In genomic region chrX:1358793-1359476, GRCh38 we compare ENCODE assay signal across 20 cellular contexts. TPM values are rescaled to one million over a fixed set of nuclear protein-coding genes. Genes with fewer than 3 reads are reported as not detected.
"Had no signal": no experiment of that assay in that cellular context is flagged by ENCODE, and none has a peak within 500 bp of the region (broad histone marks: within the 10 kb centered on the region; RNA-seq: fewer than 3 reads in every experiment).

No MANE protein-coding gene starts in this region.

- H3K4me3 ChIP-seq: body of pancreas, colonic mucosa, neural progenitor cell, pancreas, smooth muscle cell had no signal

- H3K27ac Mint-ChIP-seq: activated CD4-positive, alpha-beta memory T cell treated with anti-CD3 and anti-CD28 coated beads for 36 hours; activated naive CD8-positive, alpha-beta T cell treated with anti-CD3 and anti-CD28 coated beads, Interleukin-2, amount 10 ng/mL, durations not matched to agents 7 days and 5 days; activated T-helper 1 cell treated with anti-CD3 and anti-CD28 coated beads, Interleukin-12 subunit alpha, Interleukin-12 subunit beta, Interleukin-2, Interleukin-4 antibody, amounts not matched to agents 30 ng/mL and 10 ng/mL and 1 ng/mL, durations not matched to agents 14 hours and 24 hours and 36 hours; endodermal cell; neural progenitor cell; stimulated activated naive B cell treated with anti-CD40 and anti-IgM and Interleukin-4, amounts not matched to agents 10 μg/mL and 1 μg/mL and 100 μg/mL, for 72 hours; T-helper 17 cell had no signal

- H3K9me3 ChIP-seq: body of pancreas, colonic mucosa, pancreas had no signal

- ATAC-seq: body of pancreas; pancreas; sciatic nerve; stimulated activated naive B cell treated with anti-CD40 and anti-IgM and Interleukin-4, amounts not matched to agents 10 μg/mL and 1 μg/mL and 100 μg/mL, for 72 hours; T-helper 17 cell had no signal

- H3K4me1 ChIP-seq: body of pancreas, colonic mucosa, pancreas had no signal

- H3K4me3 Mint-ChIP-seq: activated CD4-positive, alpha-beta memory T cell treated with anti-CD3 and anti-CD28 coated beads for 36 hours; activated naive CD8-positive, alpha-beta T cell treated with anti-CD3 and anti-CD28 coated beads, Interleukin-2, amount 10 ng/mL, durations not matched to agents 7 days and 5 days; activated T-helper 1 cell treated with anti-CD3 and anti-CD28 coated beads, Interleukin-12 subunit alpha, Interleukin-12 subunit beta, Interleukin-2, Interleukin-4 antibody, amounts not matched to agents 30 ng/mL and 10 ng/mL and 1 ng/mL, durations not matched to agents 14 hours and 24 hours and 36 hours; endodermal cell; neural progenitor cell; stimulated activated naive B cell treated with anti-CD40 and anti-IgM and Interleukin-4, amounts not matched to agents 10 μg/mL and 1 μg/mL and 100 μg/mL, for 72 hours; T-helper 17 cell had no signal

- H3K27me3 Mint-ChIP-seq: activated CD4-positive, alpha-beta memory T cell treated with anti-CD3 and anti-CD28 coated beads for 36 hours; activated naive CD8-positive, alpha-beta T cell treated with anti-CD3 and anti-CD28 coated beads, Interleukin-2, amount 10 ng/mL, durations not matched to agents 7 days and 5 days; stimulated activated naive B cell treated with anti-CD40 and anti-IgM and Interleukin-4, amounts not matched to agents 10 μg/mL and 1 μg/mL and 100 μg/mL, for 72 hours; T-helper 17 cell had no signal

- H3K27me3 ChIP-seq: body of pancreas, colonic mucosa, neural progenitor cell, pancreas had no signal

- H3K27ac ChIP-seq: body of pancreas, colonic mucosa, neural progenitor cell, pancreas, VCaP had no signal

- H3K9me3 Mint-ChIP-seq: neural progenitor cell; stimulated activated naive B cell treated with anti-CD40 and anti-IgM and Interleukin-4, amounts not matched to agents 10 μg/mL and 1 μg/mL and 100 μg/mL, for 72 hours had no signal

- DNase-seq: activated CD4-positive, alpha-beta memory T cell treated with anti-CD3 and anti-CD28 coated beads for 36 hours; activated naive CD8-positive, alpha-beta T cell treated with anti-CD3 and anti-CD28 coated beads, Interleukin-2, amount 10 ng/mL, durations not matched to agents 7 days and 5 days; activated T-cell treated with anti-CD3 and anti-CD28 coated beads for 4 hours; amygdala; body of pancreas; colonic mucosa; endodermal cell; erythroblast; foreskin melanocyte; hypothalamus; islet precursor cell; stimulated activated CD4-positive, alpha-beta T cell treated with anti-CD3 and anti-CD28 coated beads, Interleukin-4, amount 100 ng/mL, for 24 hours; stimulated activated naive B cell treated with anti-CD40 and anti-IgM and Interleukin-4, amounts not matched to agents 10 μg/mL and 1 μg/mL and 100 μg/mL, for 72 hours; T-helper 17 cell had no signal

- H3K36me3 ChIP-seq: colonic mucosa, neural progenitor cell had no signal

RNA-seq across cellular contexts. Expression of gene IL3RA, which starts 22.4 kb away (rescaled TPM):
- total RNA-seq: endodermal cell, smooth muscle cell had no signal
